8 cellular contexts compared by ENCODE assay signal in genomic region chr5:140548300-140548688, GRCh38. TPM values are rescaled to one million over a fixed set of nuclear protein-coding genes. Genes with fewer than 3 reads are reported as not detected.
DNase-seq lines count a peak whose midpoint lies in the region; ATAC-seq and TF ChIP-seq lines count a peak whose summit lies in the region.

No MANE protein-coding gene starts in this region.

- CTCF ChIA-PET in WTC11 (lab: Charles Lee): interaction anchor here (0.6 to 3.3 kb wide), 16 partner anchors 9 to 342 kb away, joined by 3 to 28 read pairs (median 9); partner anchors contain the start of genes APBB3, HARS1, HARS2 and HBEGF

- no peaks in the 10 kb centered on the region for H3K9me3 ChIP-seq in right atrium auricular region
- no peaks in the 10 kb centered on the region for H3K9me3 ChIP-seq in skeletal muscle satellite cell (replicated peaks; ENCODE audit: low read length)

- peaks cover 48% of the 10 kb centered on the region for H3K36me3 ChIP-seq in right atrium auricular region
- H3K36me3 ChIP-seq in skeletal muscle satellite cell (ENCODE audit: insufficient read depth, low read length): peaks cover 44% of the 10 kb centered on the region

- ATAC-seq in WTC11 (peak; percentile 12; the same call in 1 of the 2 replicates), HG03025 (IDR thresholded peaks at IDR 0.05; ENCODE audit: low FRiP score, unreplicated experiment) (no peak), HG02763 (IDR thresholded peaks at IDR 0.05; ENCODE audit: unreplicated experiment) (no peak), GM18861 (IDR thresholded peaks at IDR 0.05; ENCODE audit: unreplicated experiment) (no peak)

- H3K27me3 Mint-ChIP-seq in WTC11 (ENCODE audit: low read depth): no peaks in the 10 kb centered on the region

- peaks cover 25% of the 10 kb centered on the region for H3K4me1 Mint-ChIP-seq in WTC11

- H3K4me2 ChIP-seq in skeletal muscle satellite cell (ENCODE audit: low read length): peak overlapping the region; percentile 82

- peak overlapping the region; percentile 74 for H3K9ac ChIP-seq in skeletal muscle satellite cell (ENCODE audit: low read depth, low read length)

- peaks cover 0 to 39% of the 10 kb centered on the region in 2 donors for H3K4me1 ChIP-seq in right atrium auricular region
- H3K4me1 ChIP-seq in skeletal muscle satellite cell (ENCODE audit: control insufficient read depth, insufficient read depth, low read length): peaks cover 32% of the 10 kb centered on the region

- no peaks in the 10 kb centered on the region for H3K9me3 Mint-ChIP-seq in WTC11

- no peak for TF ChIP-seq CTCF in WTC11 (IDR thresholded peaks at IDR 0.05)
- TF ChIP-seq CTCF in right atrium auricular region (IDR thresholded peaks at IDR 0.05): no peak

- peak; percentile 15 for TF ChIP-seq POLR2A in GM19099 (IDR thresholded peaks at IDR 0.05; ENCODE audit: extremely low read depth, insufficient read length, low read depth)

- DNase-seq in WTC11 (ENCODE audit: low spot score) (no peak), right atrium auricular region (ENCODE audit: low spot score) (no peak)
- DNase-seq in activated CD4-positive, CD25-positive, alpha-beta regulatory T cell treated with anti-CD3 and anti-CD28 coated beads, Interleukin-2, amount 50 U/mL, for 72 hours: no peak

- no peaks in the 10 kb centered on the region for H3K27me3 ChIP-seq in right atrium auricular region
- no peaks in the 10 kb centered on the region for H3K27me3 ChIP-seq in skeletal muscle satellite cell (ENCODE audit: control insufficient read depth, insufficient read depth, low read length)

- peak overlapping the region; percentile 96 for H3K27ac ChIP-seq in right atrium auricular region

- POLR2A ChIA-PET in WTC11 (lab: Charles Lee): interaction anchor here (0.5 to 3.8 kb wide), 8 partner anchors 10 to 152 kb away, joined by 3 to 47 read pairs (median 14); partner anchors contain the start of genes ANKHD1, APBB3, HARS1 and HARS2

- H3K36me3 Mint-ChIP-seq in WTC11: peaks cover 41% of the 10 kb centered on the region

- H3K4me3 ChIP-seq in right atrium auricular region (peak overlapping the region; percentile 34 to 56), skeletal muscle satellite cell (ENCODE audit: low read length) (peak overlapping the region; percentile 62)

- H3K4me3 Mint-ChIP-seq in WTC11: peak overlapping the region; percentile 77

- peak overlapping the region; percentile 97 for H3K27ac Mint-ChIP-seq in WTC11

TF ChIP-seq in WTC11, 78 proteins besides CTCF, POLR2A, EP300 and RAD21:
- TF ChIP-seq OVOL2 (CRISPR knock-in tag; IDR thresholded peaks at IDR 0.05; ENCODE audit: borderline replicate concordance) (no peak), NFATC4 (CRISPR knock-in tag; IDR thresholded peaks at IDR 0.05) (peak; percentile 76; the same call in 1 of the 2 replicates)

RNA-seq across cellular contexts. Expression of gene EIF4EBP3, which starts 0.8 kb away (rescaled TPM):
- total RNA-seq in WTC11 (2021) (8.4 to 9.8 TPM (median 8.8 TPM) in 3 replicates), right atrium auricular region (10 to 100 TPM; 12.8 to 16.8 TPM)
- total RNA-seq in skeletal muscle satellite cell (2012; rRNA removed): 2.0 TPM in 1 of 2 replicates, not detected in the other

RNA-seq across cellular contexts. Expression of gene SRA1, which starts 9.0 kb away (rescaled TPM):
- 34.5 to 37.8 TPM (median 34.6 TPM) in 3 replicates for total RNA-seq in WTC11 (2021)
- 10 to 100 TPM; 24.6 to 27.9 TPM for total RNA-seq in right atrium auricular region
- 45.6 and 46.3 TPM in 2 replicates for total RNA-seq in skeletal muscle satellite cell (2012; rRNA removed)

RNA-seq across cellular contexts. Expression of gene APBB3, which starts 16.1 kb away (rescaled TPM):
- 23.7 to 25.9 TPM (median 25.2 TPM) in 3 replicates for total RNA-seq in WTC11 (2021)
- 1 to 10 TPM; 7.4 to 8.3 TPM for total RNA-seq in right atrium auricular region
- 9.9 and 16.4 TPM in 2 replicates for total RNA-seq in skeletal muscle satellite cell (2012; rRNA removed)

RNA-seq across cellular contexts. Expression of gene SLC35A4, which starts 16.3 kb away (rescaled TPM):
- total RNA-seq in WTC11 (2021) (74.7 to 75.7 TPM (median 74.8 TPM) in 3 replicates), right atrium auricular region (10 to 100 TPM; 47.4 to 63.9 TPM)
- 15.7 and 19.7 TPM in 2 replicates for total RNA-seq in skeletal muscle satellite cell (2012; rRNA removed)
